26 cellular contexts compared by ENCODE assay signal in genomic region chr4:102333792-102334191, GRCh38.
"Had no signal": no experiment of that assay in that cellular context is flagged by ENCODE, and none has a peak within 500 bp of the region (broad histone marks: within the 10 kb centered on the region; RNA-seq: fewer than 3 reads in every experiment).

No MANE protein-coding gene starts in this region.

- H3K4me1 ChIP-seq: SJSA1 had no signal

- H3K9ac ChIP-seq: KMS-11 had no signal

- ATAC-seq: HepG2, K562 had no signal

- DNase-seq: IMR-90, Kasumi-1, MV-4-11, NCI-H1048, NCI-H1105, NCI-H1436 treated with DMSO at 0.1 percent for 48 hours, NCI-H1694, NCI-H1930, NCI-H2081, NCI-H2107, NCI-H2171, NCI-H226, NCI-H446, NCI-H510A, NCI-H524 treated with DMSO at 0.1 percent for 48 hours, NCI-H69, NCI-H774, Right ventricle myocardium superior, RPMI8226, SIG-M5 had no signal

- H3K27ac ChIP-seq: KMS-11, SJSA1, SK-N-MC had no signal

- H3K4me2 ChIP-seq: KMS-11 had no signal

- H3K9me3 ChIP-seq: SJSA1 had no signal

- H3K4me3 ChIP-seq: K562, SJSA1, SK-N-MC had no signal

- FAIRE-seq: HepG2, K562, RCC 7860 had no signal

- H3K36me3 ChIP-seq: SJSA1 had no signal

- H3K27me3 ChIP-seq: SJSA1 had no signal
